Comparison of ENCODE assay signal across 13 cellular contexts in genomic region chr1:1853593-1854257, GRCh38. TPM values are rescaled to one million over a fixed set of nuclear protein-coding genes. Genes with fewer than 3 reads are reported as not detected.
DNase-seq lines count a peak whose midpoint lies in the region; ATAC-seq and TF ChIP-seq lines count a peak whose summit lies in the region.
"Had no signal": no experiment of that assay in that cellular context is flagged by ENCODE, and none has a peak within 500 bp of the region (broad histone marks: within the 10 kb centered on the region; RNA-seq: fewer than 3 reads in every experiment).

No MANE protein-coding gene starts in this region.

- no peak for DNase-seq in CD4-positive, CD25-positive, alpha-beta regulatory T cell
- no peak for DNase-seq in HFFc6
- no peak for DNase-seq in central memory CD8-positive, alpha-beta T cell (ENCODE audit: low spot score in 2 of 2)
- no peak for DNase-seq in natural killer cell
- no peak for DNase-seq in KG1 (lab: John Stamatoyannopoulos, UW)
- DNase-seq in DMS153 (lab: John Stamatoyannopoulos, UW), result no peak
- DNase-seq: activated CD4-positive, alpha-beta memory T cell treated with anti-CD3 and anti-CD28 coated beads for 36 hours; gastrocnemius medialis; NCI-H2227 treated with DMSO at 0.1 percent for 48 hours; thyroid gland had no signal

- peaks cover 43% of the 10 kb centered on the region for H3K4me1 ChIP-seq in CD4-positive, CD25-positive, alpha-beta regulatory T cell (ENCODE audit: control insufficient read depth, insufficient read depth, low read length, poor library complexity, severe bottlenecking)

- no peaks in the 10 kb centered on the region for H3K27me3 Mint-ChIP-seq in CD4-positive, CD25-positive, alpha-beta regulatory T cell
- H3K27me3 Mint-ChIP-seq in HFFc6 (ENCODE audit: insufficient read depth) (peaks cover 2% of the 10 kb centered on the region; the same call in 1 of the 2 replicates), natural killer cell (ENCODE audit: low read depth in 2 of 2) (no peaks in the 10 kb centered on the region)
- no peaks in the 10 kb centered on the region for H3K27me3 Mint-ChIP-seq in central memory CD8-positive, alpha-beta T cell
- H3K27me3 Mint-ChIP-seq: activated CD4-positive, alpha-beta memory T cell treated with anti-CD3 and anti-CD28 coated beads for 36 hours had no signal

- H3K36me3 ChIP-seq in CD4-positive, CD25-positive, alpha-beta regulatory T cell (ENCODE audit: control insufficient read depth, insufficient read depth, low read length), result peaks cover 12% of the 10 kb centered on the region
- H3K36me3 ChIP-seq: gastrocnemius medialis, thyroid gland had no signal

- peaks cover 31 to 77% (median 50%) of the 10 kb centered on the region in 4 donors for H3K4me1 Mint-ChIP-seq in CD4-positive, CD25-positive, alpha-beta regulatory T cell
- peaks cover 49% of the 10 kb centered on the region for H3K4me1 Mint-ChIP-seq in HFFc6 (ENCODE audit: low read depth)
- H3K4me1 Mint-ChIP-seq in central memory CD8-positive, alpha-beta T cell, result peaks cover 67% of the 10 kb centered on the region
- peaks cover 67 to 79% of the 10 kb centered on the region in 2 donors for H3K4me1 Mint-ChIP-seq in natural killer cell

- H3K9me3 ChIP-seq in CD4-positive, CD25-positive, alpha-beta regulatory T cell (ENCODE audit: control insufficient read depth in 2 of 2, low read length in 2 of 2), result no peaks in the 10 kb centered on the region
- H3K9me3 ChIP-seq: gastrocnemius medialis, thyroid gland had no signal

- H3K27ac ChIP-seq in CD4-positive, CD25-positive, alpha-beta regulatory T cell (ENCODE audit: insufficient read depth, low read length, poor library complexity, severe bottlenecking), result no peak overlapping the region
- H3K27ac ChIP-seq: thyroid gland had no signal

- no peaks in the 10 kb centered on the region for H3K27me3 ChIP-seq in CD4-positive, CD25-positive, alpha-beta regulatory T cell (ENCODE audit: control insufficient read depth, insufficient read depth, low read length)
- H3K27me3 ChIP-seq: gastrocnemius medialis, thyroid gland had no signal

- H3K4me3 Mint-ChIP-seq in CD4-positive, CD25-positive, alpha-beta regulatory T cell, result peak overlapping the region in 1 of 4 donors; percentile 17
- H3K4me3 Mint-ChIP-seq in HFFc6 (no peak overlapping the region), natural killer cell (peak overlapping the region; percentile 6)
- H3K4me3 Mint-ChIP-seq in central memory CD8-positive, alpha-beta T cell, result peak overlapping the region; percentile 3
- H3K4me3 Mint-ChIP-seq: activated CD4-positive, alpha-beta memory T cell treated with anti-CD3 and anti-CD28 coated beads for 36 hours had no signal

- ATAC-seq in CD4-positive, CD25-positive, alpha-beta regulatory T cell (ENCODE audit: low read depth in 2 of 2), result no peak
- no peak for ATAC-seq in central memory CD8-positive, alpha-beta T cell (replicated peaks; ENCODE audit: extremely low read depth, poor library complexity, severe bottlenecking)
- ATAC-seq in natural killer cell, result no peak
- ATAC-seq in HG03460 (IDR thresholded peaks at IDR 0.05; ENCODE audit: unreplicated experiment), result no peak
- ATAC-seq in GM21576 (IDR thresholded peaks at IDR 0.05; ENCODE audit: unreplicated experiment), result no peak
- ATAC-seq: gastrocnemius medialis, Panc1 had no signal

- no peaks in the 10 kb centered on the region for H3K9me3 Mint-ChIP-seq in CD4-positive, CD25-positive, alpha-beta regulatory T cell
- no peaks in the 10 kb centered on the region for H3K9me3 Mint-ChIP-seq in HFFc6
- H3K9me3 Mint-ChIP-seq in central memory CD8-positive, alpha-beta T cell, result no peaks in the 10 kb centered on the region
- H3K9me3 Mint-ChIP-seq in natural killer cell, result no peaks in the 10 kb centered on the region
- H3K9me3 Mint-ChIP-seq: activated CD4-positive, alpha-beta memory T cell treated with anti-CD3 and anti-CD28 coated beads for 36 hours had no signal

- no peak for TF ChIP-seq CTCF in HFFc6 (IDR thresholded peaks at IDR 0.05)
- TF ChIP-seq CTCF in natural killer cell (IDR thresholded peaks at IDR 0.05), result no peak

- intact Hi-C loops in natural killer cell (cut with micrococcal nuclease), result loop anchor here (2.0 kb wide), 1 partner anchor 17 kb away; no protein-coding TSS in a partner anchor

- peak overlapping the region; percentile 47 to 88 (median 70) for H3K27ac Mint-ChIP-seq in CD4-positive, CD25-positive, alpha-beta regulatory T cell
- peak overlapping the region; percentile 44 for H3K27ac Mint-ChIP-seq in HFFc6
- peak overlapping the region; percentile 52 for H3K27ac Mint-ChIP-seq in central memory CD8-positive, alpha-beta T cell (ENCODE audit: low read depth)
- H3K27ac Mint-ChIP-seq in natural killer cell, result peak overlapping the region; percentile 63 to 80
- H3K27ac Mint-ChIP-seq: activated CD4-positive, alpha-beta memory T cell treated with anti-CD3 and anti-CD28 coated beads for 36 hours had no signal

- no peak overlapping the region for H3K4me3 ChIP-seq in CD4-positive, CD25-positive, alpha-beta regulatory T cell (ENCODE audit: low read depth, low read length)
- H3K4me3 ChIP-seq: gastrocnemius medialis, thyroid gland had no signal

- H3K36me3 Mint-ChIP-seq in CD4-positive, CD25-positive, alpha-beta regulatory T cell, result peaks cover 7% of the 10 kb centered on the region
- peaks cover 24% of the 10 kb centered on the region for H3K36me3 Mint-ChIP-seq in HFFc6 (ENCODE audit: low read depth)
- peaks cover 16% of the 10 kb centered on the region for H3K36me3 Mint-ChIP-seq in central memory CD8-positive, alpha-beta T cell (ENCODE audit: insufficient read depth)
- no peaks in the 10 kb centered on the region for H3K36me3 Mint-ChIP-seq in natural killer cell

RNA-seq across cellular contexts. Expression of gene GNB1, which starts 37.2 kb away (rescaled TPM):
- total RNA-seq in CD4-positive, CD25-positive, alpha-beta regulatory T cell, result 242 TPM
- 100 to 1,000 TPM in 2 of 4 donors, 10 to 100 TPM in 2; 47.0 to 106 (median 78.3) TPM for polyA plus RNA-seq in CD4-positive, CD25-positive, alpha-beta regulatory T cell
- total RNA-seq in HFFc6 (2021; fragmentation: NEBNext Ultra II Directional; extraction: Animal tissue kit (Norgen Biotek cat#: 25700)), result 100 to 1,000 TPM; 502 to 618 (median 574) TPM
- 100 to 1,000 TPM; 285 to 304 (median 289) TPM for total RNA-seq in natural killer cell
